Comparison of ENCODE assay signal across 15 cellular contexts in the genomic region with DNA sequence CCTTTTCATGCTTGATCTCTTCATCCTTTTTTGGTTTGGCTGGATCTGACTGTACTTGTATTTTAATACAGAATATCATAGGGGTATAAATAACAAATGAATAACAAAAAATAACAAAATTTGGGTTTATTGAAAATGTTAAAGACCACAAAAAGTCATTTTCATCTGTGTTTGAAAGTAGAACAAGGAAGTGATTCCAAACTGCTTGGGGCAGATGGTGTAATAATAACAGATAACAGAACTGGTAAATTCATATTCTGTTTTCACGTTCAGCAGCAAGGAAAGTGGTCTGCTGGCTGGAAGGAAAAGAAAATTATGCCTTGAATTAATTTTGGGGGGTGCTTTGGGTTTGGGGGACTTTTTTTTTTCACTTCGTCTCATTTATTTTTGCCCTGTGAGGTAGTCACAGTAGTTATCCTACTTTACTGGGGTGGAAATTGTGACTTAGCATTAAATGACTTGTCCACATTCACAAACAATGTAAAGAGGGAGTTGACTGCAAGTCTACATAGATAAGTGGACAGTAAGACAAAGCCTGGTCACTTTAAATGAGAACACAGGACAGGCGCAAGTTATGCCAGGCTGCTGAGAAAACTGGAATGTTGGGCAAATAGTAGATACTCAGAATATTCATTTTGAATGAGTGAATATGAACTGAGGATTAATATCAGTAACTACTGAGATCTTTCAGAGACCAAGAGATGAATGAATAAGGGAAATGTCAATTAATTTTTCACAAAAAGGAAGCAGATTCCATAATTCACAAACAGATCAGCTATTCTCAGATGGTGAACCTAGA.
A peak's percentile ranks its signal among the peaks of the same experiment; 100 is the strongest.
DNase-seq lines count a peak whose midpoint lies in the region; ATAC-seq and TF ChIP-seq lines count a peak whose summit lies in the region.
"Had no signal": no experiment of that assay in that cellular context is flagged by ENCODE, and none has a peak within 500 bp of the region (broad histone marks: within the 10 kb centered on the region; RNA-seq: fewer than 3 reads in every experiment).

No MANE protein-coding gene starts in this region.

- intact Hi-C loops in esophagus muscularis mucosa (cut with DNase I) = no loop called here
- intact Hi-C loops in ascending aorta (cut with DNase I) = no loop called here

- WGBS in esophagus muscularis mucosa = 80% methylated on average over 3 of the region's 3 CpGs

- H3K4me3 ChIP-seq in esophagus muscularis mucosa (no peak overlapping the region), ascending aorta (no peak overlapping the region)
- H3K4me3 ChIP-seq: tibial nerve had no signal

- H3K36me3 ChIP-seq in esophagus muscularis mucosa (no peaks in the 10 kb centered on the region), ascending aorta (no peaks in the 10 kb centered on the region)
- H3K36me3 ChIP-seq: tibial nerve had no signal

- no peak overlapping the region for H3K27ac ChIP-seq in esophagus muscularis mucosa (replicated peaks in 1 of 4)
- H3K27ac ChIP-seq in ascending aorta = no peak overlapping the region

- H3K9me3 ChIP-seq in esophagus muscularis mucosa = no peaks in the 10 kb centered on the region
- no peaks in the 10 kb centered on the region for H3K9me3 ChIP-seq in ascending aorta
- H3K9me3 ChIP-seq: tibial nerve had no signal

- TF ChIP-seq CTCF in GM13977 (IDR thresholded peaks at IDR 0.05; ENCODE audit: extremely low read depth, insufficient read depth, missing control alignments) (no peak), esophagus muscularis mucosa (IDR thresholded peaks at IDR 0.05) (no peak), ascending aorta (IDR thresholded peaks at IDR 0.05) (no peak)

- no peak for TF ChIP-seq EP300 in esophagus muscularis mucosa (IDR thresholded peaks at IDR 0.05)

- ATAC-seq in HG02852 (IDR thresholded peaks at IDR 0.05; ENCODE audit: unreplicated experiment) (peak; percentile 55), HG02938 (IDR thresholded peaks at IDR 0.05; ENCODE audit: unreplicated experiment) (no peak)
- ATAC-seq: activated CD8-positive, alpha-beta T cell treated with anti-CD3 and anti-CD28 coated beads, Interleukin-2, amount 10 ng/mL, durations not matched to agents 7 days and 5 days; T-helper 17 cell had no signal

- peaks cover 0 to 7% (median 3%) of the 10 kb centered on the region in 4 donors for H3K4me1 ChIP-seq in esophagus muscularis mucosa
- no peaks in the 10 kb centered on the region for H3K4me1 ChIP-seq in ascending aorta

- DNase-seq in CD1c-positive myeloid dendritic cell (ENCODE audit: extremely low spot score) (peak; percentile 50), SIG-M5 (lab: John Stamatoyannopoulos, UW) (peak; percentile 18), foreskin melanocyte (peak; percentile 76), GM13977 (ENCODE audit: low spot score) (no peak), esophagus muscularis mucosa (ENCODE audit: extremely low spot score) (no peak), ascending aorta (ENCODE audit: low spot score in 2 of 2) (no peak)
- DNase-seq: activated CD8-positive, alpha-beta T cell treated with anti-CD3 and anti-CD28 coated beads, Interleukin-2, amount 10 ng/mL, durations not matched to agents 7 days and 5 days; activated naive CD4-positive, alpha-beta T cell treated with Interleukin-2 at 50 U/mL for 16 hours; DMS79; kidney; NCI-H1436; T-helper 17 cell had no signal

- H3K27me3 ChIP-seq in esophagus muscularis mucosa = no peaks in the 10 kb centered on the region
- no peaks in the 10 kb centered on the region for H3K27me3 ChIP-seq in ascending aorta
- H3K27me3 ChIP-seq: tibial nerve had no signal

- TF ChIP-seq POLR2A in esophagus muscularis mucosa (IDR thresholded peaks at IDR 0.05; ENCODE audit: low read depth) = no peak

- in situ Hi-C loops in GM13977 (cut with MboI; ENCODE audit: low pct_unique_long_range_greater_than_20kb, low sequenced_read_pairs, unreplicated experiment) = no loop called here

Comparison
In these comparisons a context has a peak if more than half of its experiments do, and no peak if none do; other contexts are left out.
1. DNase-seq: peak in CD1c-positive myeloid dendritic cell (single experiment), SIG-M5 (single experiment) and foreskin melanocyte (single experiment); none in GM13977 (single experiment), esophagus muscularis mucosa (single experiment) and ascending aorta (0 of 2).